In the genomic region with DNA sequence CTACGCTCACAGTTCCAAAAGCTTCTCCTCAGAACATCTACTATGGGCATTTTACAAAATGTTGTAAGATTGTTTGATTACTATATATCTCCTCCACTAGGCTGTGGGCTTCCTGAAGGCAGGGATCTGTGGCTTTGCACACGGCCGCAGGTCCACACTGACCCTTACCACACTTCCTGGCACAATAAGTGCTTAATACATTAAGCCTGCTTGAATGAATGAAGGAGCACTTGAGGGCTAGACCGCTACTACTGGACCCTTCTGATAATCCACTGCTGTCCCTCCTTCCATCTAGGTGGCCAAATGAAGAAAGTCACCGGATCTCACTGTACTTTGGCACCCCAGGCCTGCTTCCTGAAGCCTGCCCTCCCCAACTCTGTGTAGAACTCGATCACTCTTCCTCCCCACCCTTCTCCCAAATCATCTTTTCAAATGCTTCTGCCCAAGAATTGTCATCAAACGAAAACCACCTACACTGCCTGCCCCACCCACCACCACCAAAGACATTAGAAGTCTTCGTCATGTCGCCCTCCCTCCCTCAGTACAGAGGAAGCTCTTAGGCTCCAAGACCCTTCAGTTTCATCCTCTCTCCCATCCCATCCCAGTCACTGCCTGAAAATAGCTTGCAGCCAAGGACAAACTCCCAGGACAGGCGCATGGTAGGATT, we compare ENCODE assay signal across 9 cellular contexts. TPM values are rescaled to one million over a fixed set of nuclear protein-coding genes. Genes with fewer than 3 reads are reported as not detected.
A peak's percentile ranks its signal among the peaks of the same experiment; 100 is the strongest.
DNase-seq lines count a peak whose midpoint lies in the region; ATAC-seq, FAIRE-seq and TF ChIP-seq lines count a peak whose summit lies in the region.
"Had no signal": no experiment of that assay in that cellular context is flagged by ENCODE, and none has a peak within 500 bp of the region (broad histone marks: within the 10 kb centered on the region; RNA-seq: fewer than 3 reads in every experiment).

No MANE protein-coding gene starts in this region.

- 52% methylated on average over 10 of the region's 10 CpGs for WGBS in SK-N-SH (ENCODE audit: low lambda C conversion rate)
- WGBS in suprapubic skin, result 56% methylated on average over 10 of the region's 10 CpGs

- no peaks in the 10 kb centered on the region for H3K9me3 Mint-ChIP-seq in activated T-cell treated with anti-CD3 and anti-CD28 coated beads, Interleukin-2, amount 50 U/mL, for 72 hours

- H3K27me3 ChIP-seq in SK-N-SH (ENCODE audit: insufficient read depth) (no peaks in the 10 kb centered on the region), suprapubic skin (no peaks in the 10 kb centered on the region)

- H3K9me3 ChIP-seq in SK-N-SH (no peaks in the 10 kb centered on the region), kidney (ENCODE audit: control insufficient read depth in 1 of 2, low read length in 2 of 2) (no peaks in the 10 kb centered on the region), suprapubic skin (no peaks in the 10 kb centered on the region)

- no peak for TF ChIP-seq CTCF in SK-N-SH (IDR thresholded peaks at IDR 0.05)
- TF ChIP-seq CTCF in kidney (IDR thresholded peaks at IDR 0.05; ENCODE audit: borderline replicate concordance, extremely low read depth, insufficient read depth), result no peak
- no peak for TF ChIP-seq CTCF in suprapubic skin (IDR thresholded peaks at IDR 0.05)
- no peak for TF ChIP-seq CTCF in D721Med (IDR thresholded peaks at IDR 0.05; ENCODE audit: insufficient read depth, missing control alignments)

- TF ChIP-seq EP300 in SK-N-SH (IDR thresholded peaks at IDR 0.05; ENCODE audit: borderline replicate concordance in 1 of 2, low read depth in 1 of 2, low read length in 1 of 2) (no peak), suprapubic skin (IDR thresholded peaks at IDR 0.05) (no peak)

- peak overlapping the region; percentile 70 for H2AFZ ChIP-seq in SK-N-SH (ENCODE audit: low read depth)

- peaks cover 2 to 18% of the 10 kb centered on the region in 2 donors for H3K36me3 Mint-ChIP-seq in activated T-cell treated with anti-CD3 and anti-CD28 coated beads, Interleukin-2, amount 50 U/mL, for 72 hours (ENCODE audit: insufficient read depth in 2 of 2)

- H3K27ac ChIP-seq in SK-N-SH (ENCODE audit: low read depth in 2 of 2, low read length in 1 of 2) (peak overlapping the region in 1 of 2 experiments; percentile 19; a peak in 1 of 4 replicates), kidney (ENCODE audit: low read depth in 2 of 2, low read length in 2 of 2) (peak overlapping the region in 1 of 2 donors; percentile 45), suprapubic skin (no peak overlapping the region)

- H3K27ac Mint-ChIP-seq in activated T-cell treated with anti-CD3 and anti-CD28 coated beads, Interleukin-2, amount 50 U/mL, for 72 hours, result peak overlapping the region; percentile 95

- H3K36me3 ChIP-seq in SK-N-SH (replicated peaks in 1 of 2; ENCODE audit: control insufficient read depth in 1 of 2, insufficient read depth in 2 of 2, low read length in 1 of 2) (peaks cover 9 to 28% of the 10 kb centered on the region in 2 experiments), kidney (ENCODE audit: control insufficient read depth in 1 of 2, insufficient read depth in 2 of 2, low read length in 2 of 2) (peaks cover 9 to 26% of the 10 kb centered on the region in 2 donors), suprapubic skin (peaks cover 29% of the 10 kb centered on the region)

- peaks cover 4% of the 10 kb centered on the region for H4K20me1 ChIP-seq in SK-N-SH (ENCODE audit: insufficient read depth)

- TF ChIP-seq RAD21 in SK-N-SH (IDR thresholded peaks at IDR 0.05; ENCODE audit: low read length), result no peak

- H3K4me1 ChIP-seq in SK-N-SH (ENCODE audit: control insufficient read depth in 1 of 2, insufficient read depth in 2 of 2, low read depth in 1 of 2, low read length in 1 of 2) (peaks cover 6 to 14% of the 10 kb centered on the region in 2 experiments; a peak in 3 of 4 replicates), kidney (ENCODE audit: control insufficient read depth in 1 of 2, insufficient read depth in 1 of 2, low read depth in 1 of 2, low read length in 2 of 2) (peaks cover 8 to 9% of the 10 kb centered on the region in 2 donors), suprapubic skin (peaks cover 21% of the 10 kb centered on the region)

- H3K9me2 ChIP-seq in SK-N-SH, result no peaks in the 10 kb centered on the region

- 0 out of 2 replicates have a peak overlapping the region, but pooled peaks have one; percentile 29 for H3K4me2 ChIP-seq in SK-N-SH

- peak overlapping the region; percentile 84 to 90 for H3K4me3 Mint-ChIP-seq in activated T-cell treated with anti-CD3 and anti-CD28 coated beads, Interleukin-2, amount 50 U/mL, for 72 hours

- no peaks in the 10 kb centered on the region for H3F3A ChIP-seq in SK-N-SH (replicated peaks; ENCODE audit: insufficient read depth)

- no peak for ATAC-seq in SK-N-SH treated with all-trans-retinoic acid at 6 μM for 48 hours
- no peak for ATAC-seq in activated T-cell treated with anti-CD3 and anti-CD28 coated beads, Interleukin-2, amount 50 U/mL, for 72 hours (replicated peaks in 1 of 2)
- ATAC-seq in HG02798 (IDR thresholded peaks at IDR 0.05; ENCODE audit: poor library complexity, unreplicated experiment), result no peak
- ATAC-seq in HG03045 (IDR thresholded peaks at IDR 0.05; ENCODE audit: unreplicated experiment), result no peak

- FAIRE-seq in kidney (lab: Jason Lieb, UNC) (no peak), D721Med (lab: Jason Lieb, UNC) (no peak)
- FAIRE-seq: A204.1 had no signal

- intact Hi-C loops in kidney (cut with DNase I), result no loop called here

- H3K27me3 Mint-ChIP-seq in activated T-cell treated with anti-CD3 and anti-CD28 coated beads, Interleukin-2, amount 50 U/mL, for 72 hours (ENCODE audit: low read depth), result no peaks in the 10 kb centered on the region

- no peak for TF ChIP-seq POLR2A in suprapubic skin (IDR thresholded peaks at IDR 0.05)

- CTCF ChIA-PET in SK-N-SH (lab: Yijun Ruan, JAX), result interaction anchor here (0.6 to 15.0 kb wide), 19 partner anchors 10 to 259 kb away, joined by 3 to 257 read pairs (median 5); partner anchors contain the start of genes MYO1A, STAT6 and TAC3

- H3K4me1 Mint-ChIP-seq in activated T-cell treated with anti-CD3 and anti-CD28 coated beads, Interleukin-2, amount 50 U/mL, for 72 hours (ENCODE audit: low read depth), result peaks cover 68% of the 10 kb centered on the region

- no peak for DNase-seq in SK-N-SH
- DNase-seq in activated T-cell treated with anti-CD3 and anti-CD28 coated beads, Interleukin-2, amount 50 U/mL, for 72 hours, result peak in 1 of 2 donors; percentile 27
- no peak for DNase-seq in kidney
- DNase-seq in suprapubic skin (ENCODE audit: low spot score in 2 of 2), result no peak
- DNase-seq in D721Med (ENCODE audit: insufficient read length, low spot score), result no peak

- no peak overlapping the region for H3K9ac ChIP-seq in SK-N-SH
- H3K9ac ChIP-seq in kidney (ENCODE audit: low read length in 2 of 2), result peak overlapping the region; percentile 45 to 60

- POLR2A ChIA-PET in SK-N-SH (lab: Yijun Ruan, JAX), result no interaction called here

- H3K4me3 ChIP-seq in SK-N-SH (ENCODE audit: low read depth in 2 of 2, low read length in 1 of 2), result peak overlapping the region in 1 of 2 experiments; percentile 22; a peak in 2 of 4 replicates
- peak overlapping the region; percentile 66 to 67 for H3K4me3 ChIP-seq in kidney (ENCODE audit: low read length in 2 of 2)
- peak overlapping the region; percentile 87 for H3K4me3 ChIP-seq in suprapubic skin

- H3K79me2 ChIP-seq in SK-N-SH (ENCODE audit: insufficient read depth), result peaks cover 23% of the 10 kb centered on the region

TF ChIP-seq in SK-N-SH, 30 proteins besides CTCF, POLR2A, EP300 and RAD21:
- no peak for TF ChIP-seq YY1 (IDR thresholded peaks at IDR 0.05; ENCODE audit: low read depth)

TF ChIP-seq in SK-N-SH treated with all-trans-retinoic acid at 6 μM for 48 hours, 23 proteins besides CTCF, POLR2A, EP300 and RAD21 (continues in another document):
- TF ChIP-seq, protein P1, sequence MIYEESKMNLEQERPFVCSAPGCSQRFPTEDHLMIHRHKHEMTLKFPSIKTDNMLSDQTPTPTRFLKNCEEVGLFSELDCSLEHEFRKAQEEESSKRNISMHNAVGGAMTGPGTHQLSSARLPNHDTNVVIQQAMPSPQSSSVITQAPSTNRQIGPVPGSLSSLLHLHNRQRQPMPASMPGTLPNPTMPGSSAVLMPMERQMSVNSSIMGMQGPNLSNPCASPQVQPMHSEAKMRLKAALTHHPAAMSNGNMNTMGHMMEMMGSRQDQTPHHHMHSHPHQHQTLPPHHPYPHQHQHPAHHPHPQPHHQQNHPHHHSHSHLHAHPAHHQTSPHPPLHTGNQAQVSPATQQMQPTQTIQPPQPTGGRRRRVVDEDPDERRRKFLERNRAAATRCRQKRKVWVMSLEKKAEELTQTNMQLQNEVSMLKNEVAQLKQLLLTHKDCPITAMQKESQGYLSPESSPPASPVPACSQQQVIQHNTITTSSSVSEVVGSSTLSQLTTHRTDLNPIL (CRISPR knock-in tag; IDR thresholded peaks at IDR 0.05; ENCODE audit: low read depth), result no peak

RNA-seq across cellular contexts. Expression of gene ZBTB39, which starts 0.6 kb away (rescaled TPM):
- 3.7 and 4.8 TPM in 2 replicates for polyA plus RNA-seq in SK-N-SH (2012; rRNA removed)
- polyA plus RNA-seq in SK-N-SH (2012; cell fraction: cytosol; rRNA removed), result 3.3 and 3.8 TPM in 2 replicates
- polyA plus RNA-seq in SK-N-SH (2012; cell fraction: nucleus; rRNA removed), result 4.0 and 4.7 TPM in 2 replicates
- 10 to 100 TPM in 1 of 2 donors, 1 to 10 TPM in 1; 9.7 to 10.3 TPM for total RNA-seq in activated T-cell treated with anti-CD3 and anti-CD28 coated beads, Interleukin-2, amount 50 U/mL, for 72 hours
- total RNA-seq in kidney, result 6.6 TPM
- 1.4 TPM for polyA plus RNA-seq in kidney (ENCODE audit: insufficient read depth, low read depth, low replicate concordance)
- 10 to 100 TPM in 2 of 4 donors, 1 to 10 TPM in 2; 6.6 to 12.1 (median 10.1) TPM for total RNA-seq in suprapubic skin

RNA-seq across cellular contexts. Expression of gene TAC3, which starts 9.4 kb away (rescaled TPM):
- polyA plus RNA-seq in SK-N-SH (2012; rRNA removed), result not detected in 2 replicates
- polyA plus RNA-seq in SK-N-SH (2012; cell fraction: cytosol; rRNA removed), result 0.04 and 0.08 TPM in 2 replicates
- 0.11 TPM in 1 of 2 replicates, not detected in the other for polyA plus RNA-seq in SK-N-SH (2012; cell fraction: nucleus; rRNA removed)
- 1 to 10 TPM; 4.2 to 4.4 TPM for total RNA-seq in activated T-cell treated with anti-CD3 and anti-CD28 coated beads, Interleukin-2, amount 50 U/mL, for 72 hours
- total RNA-seq in kidney, result not detected
- not detected for polyA plus RNA-seq in kidney (ENCODE audit: insufficient read depth, low read depth, low replicate concordance)
- total RNA-seq in suprapubic skin, result not detected

RNA-seq across cellular contexts. Expression of gene MYO1A, which starts 43.0 kb away (rescaled TPM):
- polyA plus RNA-seq in SK-N-SH (2012; rRNA removed), result not detected in 2 replicates
- polyA plus RNA-seq in SK-N-SH (2012; cell fraction: cytosol; rRNA removed), result not detected in 2 replicates
- polyA plus RNA-seq in SK-N-SH (2012; cell fraction: nucleus; rRNA removed), result 0.11 TPM in 1 of 2 replicates, not detected in the other
- total RNA-seq in activated T-cell treated with anti-CD3 and anti-CD28 coated beads, Interleukin-2, amount 50 U/mL, for 72 hours, result 10 to 100 TPM; 11.4 to 13.4 TPM
- total RNA-seq in kidney, result 0.25 TPM
- 0.77 TPM for polyA plus RNA-seq in kidney (ENCODE audit: insufficient read depth, low read depth, low replicate concordance)
- total RNA-seq in suprapubic skin, result 1 to 10 TPM in 1 of 4 donors, under 1 TPM in 3; 0.16 to 2.3 (median 0.58) TPM

RNA-seq across cellular contexts. Expression of gene RDH16, which starts 49.5 kb away (rescaled TPM):
- polyA plus RNA-seq in SK-N-SH (2012; rRNA removed) (0.12 and 0.18 TPM in 2 replicates), kidney (ENCODE audit: insufficient read depth, low read depth, low replicate concordance) (0.15 TPM)
- polyA plus RNA-seq in SK-N-SH (2012; cell fraction: cytosol; rRNA removed), result 0.03 TPM in 2 replicates
- 0.83 and 1.0 TPM in 2 replicates for polyA plus RNA-seq in SK-N-SH (2012; cell fraction: nucleus; rRNA removed)
- 1 to 10 TPM; 1.5 to 2.1 TPM for total RNA-seq in activated T-cell treated with anti-CD3 and anti-CD28 coated beads, Interleukin-2, amount 50 U/mL, for 72 hours
- total RNA-seq in kidney (0.41 TPM), suprapubic skin (1 to 10 TPM in 3 of 4 donors, under 1 TPM in 1; 0.65 to 2.4 (median 1.8) TPM)
